Comparison of ENCODE assay signal across 9 cellular contexts in the genomic region with DNA sequence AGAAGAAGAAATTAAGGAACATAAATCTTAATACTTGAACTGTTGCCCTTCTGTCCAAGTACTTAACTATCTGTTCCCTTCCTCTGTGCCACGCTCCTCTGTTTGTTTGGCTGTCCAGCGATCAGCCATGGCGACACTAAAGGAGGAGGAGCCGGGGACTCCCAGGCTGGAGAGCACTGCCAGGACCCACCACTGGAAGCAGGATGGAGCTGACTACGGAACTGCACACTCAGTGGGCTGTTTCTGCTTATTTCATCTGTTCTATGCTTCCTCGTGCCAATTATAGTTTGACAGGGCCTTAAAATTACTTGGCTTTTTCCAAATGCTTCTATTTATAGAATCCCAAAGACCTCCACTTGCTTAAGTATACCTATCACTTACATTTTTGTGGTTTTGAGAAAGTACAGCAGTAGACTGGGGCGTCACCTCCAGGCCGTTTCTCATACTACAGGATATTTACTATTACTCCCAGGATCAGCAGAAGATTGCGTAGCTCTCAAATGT. TPM values are rescaled to one million over a fixed set of nuclear protein-coding genes. Genes with fewer than 3 reads are reported as not detected.
DNase-seq lines count a peak whose midpoint lies in the region; ATAC-seq, FAIRE-seq and TF ChIP-seq lines count a peak whose summit lies in the region.
"Had no signal": no experiment of that assay in that cellular context is flagged by ENCODE, and none has a peak within 500 bp of the region (broad histone marks: within the 10 kb centered on the region; RNA-seq: fewer than 3 reads in every experiment).

No MANE protein-coding gene starts in this region.

- 5% methylated on average over 9 of the region's 9 CpGs for WGBS in K562 (ENCODE audit: insufficient coverage, low coverage, missing lambda C conversion rate)

- H3K9me3 ChIP-seq in K562 (replicated peaks; ENCODE audit: control insufficient read depth, insufficient read depth, low read depth, low read length) (no peaks in the 10 kb centered on the region), lower lobe of right lung (no peaks in the 10 kb centered on the region)

- intact Hi-C loops in K562 (cut with micrococcal nuclease) (loop anchor here (2.0 to 5.0 kb wide), 3 partner anchors 116 to 220 kb away; a partner anchor contains a TSS), lower lobe of right lung (cut with DNase I) (no loop called here)

- peak; percentile 82 to 89 for TF ChIP-seq RAD21 in K562 (CRISPR knock-in tag; conservative IDR thresholded peaks at IDR 0.05 in 1 of 2, IDR thresholded peaks at IDR 0.05 in 1 of 2)

- peak overlapping the region; percentile 6; the same call in 1 of the 2 replicates for H3K4me2 ChIP-seq in K562 (ENCODE audit: insufficient read depth, low read length)

- H3K27ac ChIP-seq in K562 (ENCODE audit: extremely low read depth, low read depth, low read length) (no peak overlapping the region), lower lobe of right lung (peak overlapping the region; percentile 47)

- peaks cover 67% of the 10 kb centered on the region for H3K4me1 Mint-ChIP-seq in T-helper 1 cell treated with Interleukin-12 subunit alpha and Interleukin-12 subunit beta and Interleukin-4 antibody, amounts not matched to agents 30 μg/mL and 1 μg/mL, for 36 hours (ENCODE audit: low read depth)

- POLR2A ChIA-PET in K562 (lab: Yijun Ruan, JAX) = interaction anchor here (0.5 to 0.6 kb wide), 2 partner anchors 41 to 54 kb away, joined by 3 read pairs; no protein-coding TSS in a partner anchor

- H3K27me3 ChIP-seq in K562 (ENCODE audit: control insufficient read depth in 2 of 2, insufficient read depth in 2 of 2, low read length in 2 of 2) (peaks cover 36 to 44% of the 10 kb centered on the region in 2 experiments), lower lobe of right lung (ENCODE audit: low read depth) (no peaks in the 10 kb centered on the region)

- TF ChIP-seq CTCF in K562 (IDR thresholded peaks at IDR 0.05 in 2 of 3, conservative IDR thresholded peaks at IDR 0.05 in 1 of 3; ENCODE audit: insufficient read depth in 2 of 3, low read depth in 1 of 3, low read length in 3 of 3) (peak; percentile 73 to 86 (median 82)), lower lobe of right lung (IDR thresholded peaks at IDR 0.05) (peak; percentile 58)

- H3K9me3 Mint-ChIP-seq in T-helper 1 cell treated with Interleukin-12 subunit alpha and Interleukin-12 subunit beta and Interleukin-4 antibody, amounts not matched to agents 30 μg/mL and 1 μg/mL, for 36 hours = no peaks in the 10 kb centered on the region

- H3K27ac Mint-ChIP-seq in T-helper 1 cell treated with Interleukin-12 subunit alpha and Interleukin-12 subunit beta and Interleukin-4 antibody, amounts not matched to agents 30 μg/mL and 1 μg/mL, for 36 hours = peak overlapping the region; percentile 46

- TF ChIP-seq EP300 in K562 (IDR thresholded peaks at IDR 0.05; ENCODE audit: low read length) = no peak

- H4K20me1 ChIP-seq in K562 (replicated peaks; ENCODE audit: control insufficient read depth, insufficient read depth, low read length) = no peaks in the 10 kb centered on the region

- CTCF ChIA-PET in K562 (lab: Yijun Ruan, JAX; ENCODE audit: low intra/inter-chr PET ratio) = interaction anchor here (0.6 to 2.4 kb wide), 5 partner anchors 107 to 239 kb away, joined by 3 to 14 read pairs (median 3); no protein-coding TSS in a partner anchor

- DNase-seq in T-helper 1 cell (no peak), NCI-H226 (peak; percentile 7), K562 (ENCODE audit: extremely low read depth in 1 of 4, low spot score in 3 of 4) (peak; percentile 65 to 74 (median 70)), lower lobe of right lung (peak; percentile 82)

- no peak for TF ChIP-seq POLR2A in K562 (conservative IDR thresholded peaks at IDR 0.05)

- BruUV-seq in K562 (replicated peaks; lab: Mats Ljungman, UMichigan) = no TSS peak

- no peak overlapping the region for H3K9ac ChIP-seq in K562 (ENCODE audit: insufficient read depth in 1 of 2, low read depth in 2 of 2, low read length in 2 of 2)

- H3K79me2 ChIP-seq in K562 (ENCODE audit: control insufficient read depth, insufficient read depth, low read length) = no peaks in the 10 kb centered on the region

- H3K36me3 ChIP-seq in K562 (ENCODE audit: control insufficient read depth, insufficient read depth, low read length) (no peaks in the 10 kb centered on the region), lower lobe of right lung (no peaks in the 10 kb centered on the region)

- no peaks in the 10 kb centered on the region for H3K9me1 ChIP-seq in K562 (ENCODE audit: control insufficient read depth, insufficient read depth, low read length)

- in situ Hi-C loops in K562 (cut with MboI) = loop anchor here (10.0 kb wide), 1 partner anchor 194 kb away; no protein-coding TSS in a partner anchor

- H2AFZ ChIP-seq in K562 (ENCODE audit: low read depth, low read length) = peak overlapping the region; percentile 34

- H3K4me1 ChIP-seq in K562 (replicated peaks in 1 of 2; ENCODE audit: control insufficient read depth in 2 of 2, insufficient read depth in 2 of 2, low read length in 2 of 2) (peaks cover 0 to 2% of the 10 kb centered on the region in 2 experiments; a peak in 2 of 5 replicates), lower lobe of right lung (peaks cover 15% of the 10 kb centered on the region)

- no peak overlapping the region for H3K4me3 ChIP-seq in K562
- H3K4me3 ChIP-seq in lower lobe of right lung = no peak overlapping the region

- no peak overlapping the region for H3K4me3 Mint-ChIP-seq in T-helper 1 cell treated with Interleukin-12 subunit alpha and Interleukin-12 subunit beta and Interleukin-4 antibody, amounts not matched to agents 30 μg/mL and 1 μg/mL, for 36 hours

- H3K27me3 Mint-ChIP-seq in T-helper 1 cell treated with Interleukin-12 subunit alpha and Interleukin-12 subunit beta and Interleukin-4 antibody, amounts not matched to agents 30 μg/mL and 1 μg/mL, for 36 hours (ENCODE audit: low read depth) = no peaks in the 10 kb centered on the region

- peak; percentile 67 for FAIRE-seq in K562 (lab: Jason Lieb, UNC)
- FAIRE-seq: colon had no signal

- peak; percentile 100 for ATAC-seq in K562
- peak; percentile 92 to 93 for ATAC-seq in lower lobe of right lung
- no peak for ATAC-seq in GM18502 (IDR thresholded peaks at IDR 0.05; ENCODE audit: poor library complexity, unreplicated experiment)
- no peak for ATAC-seq in GM19452 (IDR thresholded peaks at IDR 0.05; ENCODE audit: unreplicated experiment)
- ATAC-seq in GM21825 (IDR thresholded peaks at IDR 0.05; ENCODE audit: unreplicated experiment) = no peak

- peaks cover 87% of the 10 kb centered on the region for H3K36me3 Mint-ChIP-seq in T-helper 1 cell treated with Interleukin-12 subunit alpha and Interleukin-12 subunit beta and Interleukin-4 antibody, amounts not matched to agents 30 μg/mL and 1 μg/mL, for 36 hours (ENCODE audit: low read depth)

TF ChIP-seq in K562, 482 proteins besides CTCF, POLR2A, EP300 and RAD21 (continues in another document):
- TF ChIP-seq, protein P1, sequence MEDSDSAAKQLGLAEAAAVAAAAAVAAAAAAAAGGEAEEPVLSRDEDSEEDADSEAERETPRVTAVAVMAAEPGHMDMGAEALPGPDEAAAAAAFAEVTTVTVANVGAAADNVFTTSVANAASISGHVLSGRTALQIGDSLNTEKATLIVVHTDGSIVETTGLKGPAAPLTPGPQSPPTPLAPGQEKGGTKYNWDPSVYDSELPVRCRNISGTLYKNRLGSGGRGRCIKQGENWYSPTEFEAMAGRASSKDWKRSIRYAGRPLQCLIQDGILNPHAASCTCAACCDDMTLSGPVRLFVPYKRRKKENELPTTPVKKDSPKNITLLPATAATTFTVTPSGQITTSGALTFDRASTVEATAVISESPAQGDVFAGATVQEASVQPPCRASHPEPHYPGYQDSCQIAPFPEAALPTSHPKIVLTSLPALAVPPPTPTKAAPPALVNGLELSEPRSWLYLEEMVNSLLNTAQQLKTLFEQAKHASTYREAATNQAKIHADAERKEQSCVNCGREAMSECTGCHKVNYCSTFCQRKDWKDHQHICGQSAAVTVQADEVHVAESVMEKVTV (CRISPR knock-in tag; IDR thresholded peaks at IDR 0.05) = peak; percentile 57
- TF ChIP-seq TCF3 (CRISPR knock-in tag; IDR thresholded peaks at IDR 0.05) (no peak), SPI1 (IDR thresholded peaks at IDR 0.05; ENCODE audit: borderline replicate concordance, low read depth, low read length) (0 out of 2 replicates have a peak, but pooled peaks have one; percentile 23), ZZZ3 (IDR thresholded peaks at IDR 0.05) (no peak), MEIS2 (IDR thresholded peaks at IDR 0.05; ENCODE audit: partially characterized antibody) (peak; percentile 42), MEF2A (IDR thresholded peaks at IDR 0.05; ENCODE audit: control insufficient read depth, low read depth, low read length) (no peak), YY1 (IDR thresholded peaks at IDR 0.05; ENCODE audit: borderline replicate concordance in 1 of 3, control insufficient read depth in 1 of 3, extremely low read depth in 1 of 3, insufficient read depth in 3 of 3, insufficient read length in 1 of 3, insufficient replicate concordance in 2 of 3, low read depth in 1 of 3, low read length in 2 of 3) (peak in 1 of 3 experiments; percentile 51)

RNA-seq across cellular contexts. Expression of a gene that starts 17.1 kb away (rescaled TPM):
- not detected in 2 replicates for total RNA-seq in K562 (2011; cell fraction: chromatin; rRNA removed; ENCODE audit: low replicate concordance)
- total RNA-seq in K562 (2011; cell fraction: nucleolus; rRNA removed) = not detected in 2 replicates
- not detected in 2 replicates for total RNA-seq in K562 (2011; cell fraction: nucleoplasm; rRNA removed)
- 0.09 TPM in 1 of 2 replicates, not detected in the other for total RNA-seq in K562 (2014; rRNA removed)
- total RNA-seq in K562 (2014; rRNA removed; fragmentation: Illumina TruSeq; extraction: Trizol) = not detected in 2 replicates
- not detected in 2 replicates for total RNA-seq in K562 (2015; rRNA removed; fragmentation: Illumina TruSeq; extraction: Trizol)
- total RNA-seq in K562 (2021) = 0.33 and 1.3 TPM in 2 replicates
- polyA plus RNA-seq in K562 (2011; rRNA removed) = 0.03 TPM in 1 of 2 replicates, not detected in the other
- polyA plus RNA-seq in K562 (2011; cell fraction: cytosol; rRNA removed) = 0.32 TPM in 1 of 2 replicates, not detected in the other
- polyA plus RNA-seq in K562 (2011; cell fraction: nucleus; rRNA removed) = not detected in 2 replicates
- polyA plus RNA-seq in K562 (2012) = 0.06 and 0.12 TPM in 2 replicates
- 0.46 TPM in 1 of 2 replicates, not detected in the other for polyA plus RNA-seq in K562 (2014; fragmentation: Illumina TruSeq; extraction: Trizol)
- polyA plus RNA-seq in K562 (2014; fragmentation: Nextera tagmentation; extraction: Ambion mirVana) = not detected
- 0.05 TPM in 1 of 2 replicates, not detected in the other for polyA plus RNA-seq in K562 (2014; rRNA removed)
- polyA minus RNA-seq in K562 (2011; rRNA and poly(A)+ RNA removed) = 0.04 and 0.78 TPM in 2 replicates
- polyA minus RNA-seq in K562 (2011; cell fraction: cytosol; rRNA and poly(A)+ RNA removed) = not detected in 2 replicates
- not detected in 2 replicates for polyA minus RNA-seq in K562 (2011; cell fraction: nucleus; rRNA and poly(A)+ RNA removed)
- total RNA-seq in lower lobe of right lung = 6.0 TPM

Comparison
In these comparisons a context has a peak if more than half of its experiments do, and no peak if none do; other contexts are left out.
1. DNase-seq: peak in NCI-H226 (single experiment), K562 (4 of 4) and lower lobe of right lung (single experiment); none in T-helper 1 cell (0 of 5).
2. ATAC-seq: peak in K562 (single experiment) and lower lobe of right lung (2 of 2); none in GM18502 (single experiment), GM19452 (single experiment) and GM21825 (single experiment).